In the genomic region with DNA sequence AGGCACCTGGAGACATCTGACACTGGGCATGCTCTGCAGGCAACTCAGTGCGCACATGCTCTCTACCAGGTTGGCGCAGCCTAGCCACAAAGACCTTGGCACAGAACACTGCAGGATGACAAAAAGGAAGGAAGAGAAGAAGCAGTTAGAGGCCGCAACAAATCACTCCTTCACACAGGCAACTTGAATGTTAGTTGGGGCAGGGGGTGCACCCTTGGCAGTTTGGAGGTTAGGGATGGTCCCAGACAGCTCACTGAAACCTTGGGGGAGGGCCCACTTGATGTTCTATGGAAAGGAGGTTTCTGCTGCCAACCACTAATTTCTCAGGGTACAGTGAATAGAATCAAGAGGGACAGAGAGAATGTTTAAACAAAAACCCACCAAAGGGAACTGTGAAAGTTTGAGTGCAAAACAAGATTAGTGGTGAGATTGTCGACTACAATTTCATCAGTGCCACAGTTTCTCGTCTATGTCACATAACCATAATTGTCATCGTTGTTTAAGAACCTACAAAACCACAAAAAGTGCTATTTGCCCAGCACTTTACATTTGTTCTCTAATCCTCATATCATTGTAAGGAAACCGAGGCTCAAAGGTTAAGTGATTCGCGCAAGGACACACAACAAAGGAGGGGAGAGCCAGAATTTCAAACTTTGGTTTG, we compare ENCODE assay signal across 8 cellular contexts. TPM values are rescaled to one million over a fixed set of nuclear protein-coding genes. Genes with fewer than 3 reads are reported as not detected.
DNase-seq lines count a peak whose midpoint lies in the region; ATAC-seq and TF ChIP-seq lines count a peak whose summit lies in the region.

No MANE protein-coding gene starts in this region.

- no peak for TF ChIP-seq EP300 in upper lobe of left lung (IDR thresholded peaks at IDR 0.05)

- H3K27ac Mint-ChIP-seq in CD14-positive monocyte = peak overlapping the region in 2 of 7 donors; percentile 44 to 57

- peaks cover 44% of the 10 kb centered on the region for H3K4me1 Mint-ChIP-seq in CD14-positive monocyte

- H3K9me3 Mint-ChIP-seq in CD14-positive monocyte = no peaks in the 10 kb centered on the region

- no peaks in the 10 kb centered on the region for H3K27me3 ChIP-seq in upper lobe of left lung

- H3K27ac ChIP-seq in upper lobe of left lung = peak overlapping the region in 1 of 4 donors; percentile 21

- H3K27me3 Mint-ChIP-seq in CD14-positive monocyte (ENCODE audit: low read depth in 3 of 3) = no peaks in the 10 kb centered on the region

- no peaks in the 10 kb centered on the region for H3K36me3 ChIP-seq in upper lobe of left lung

- peaks cover 50 to 72% (median 63%) of the 10 kb centered on the region in 4 donors for H3K4me1 ChIP-seq in upper lobe of left lung

- TF ChIP-seq CTCF in CD14-positive monocyte (IDR thresholded peaks at IDR 0.05) = no peak
- TF ChIP-seq CTCF in upper lobe of left lung (IDR thresholded peaks at IDR 0.05) = no peak

- WGBS in upper lobe of left lung, 2 donors = 55 to 66% methylated on average over 9 of the region's 9 CpGs

- intact Hi-C loops in CD14-positive monocyte (cut with micrococcal nuclease) = no loop called here

- DNase-seq in NCI-H2029 (lab: John Stamatoyannopoulos, UW) (peak; percentile 6), cerebellar cortex (ENCODE audit: low spot score) (peak; percentile 64), CD14-positive monocyte (ENCODE audit: low spot score) (no peak), NCI-H510A (lab: John Stamatoyannopoulos, UW) (no peak), upper lobe of left lung (no peak)
- peak; percentile 34 to 68 (median 48) for DNase-seq in stimulated activated CD4-positive, alpha-beta T cell treated with anti-CD3 and anti-CD28 coated beads, TNF-alpha, amount 100 ng/mL, for 24 hours (ENCODE audit: low read depth in 3 of 3)

- H3K4me3 Mint-ChIP-seq in CD14-positive monocyte = no peak overlapping the region

- peaks cover 0 to 10% of the 10 kb centered on the region in 2 donors for H3K36me3 Mint-ChIP-seq in CD14-positive monocyte

- TF ChIP-seq POLR2A in upper lobe of left lung (IDR thresholded peaks at IDR 0.05) = no peak

- H3K4me3 ChIP-seq in upper lobe of left lung = no peak overlapping the region

- ATAC-seq in GM21423 (IDR thresholded peaks at IDR 0.05; ENCODE audit: unreplicated experiment) (peak; percentile 47), GM21515 (IDR thresholded peaks at IDR 0.05; ENCODE audit: unreplicated experiment) (no peak), upper lobe of left lung (ENCODE audit: low FRiP score in 2 of 2) (no peak)

- no peaks in the 10 kb centered on the region for H3K9me3 ChIP-seq in upper lobe of left lung

RNA-seq across cellular contexts. Expression of a gene that starts 48.7 kb away (rescaled TPM):
- 10 to 100 TPM; 18.2 to 24.5 TPM for polyA plus RNA-seq in CD14-positive monocyte
- total RNA-seq in upper lobe of left lung = 10 to 100 TPM; 37.2 to 80.0 (median 48.9) TPM

Comparison
In these comparisons a context has a peak if more than half of its experiments do, and no peak if none do; other contexts are left out.
1. DNase-seq: peak in NCI-H2029 (single experiment), cerebellar cortex (single experiment) and stimulated activated CD4-positive, alpha-beta T cell treated with anti-CD3 and anti-CD28 coated beads, TNF-alpha, amount 100 ng/mL, for 24 hours (3 of 3); none in CD14-positive monocyte (single experiment), NCI-H510A (single experiment) and upper lobe of left lung (0 of 2).